19 cellular contexts compared by ENCODE assay signal in the genomic region with DNA sequence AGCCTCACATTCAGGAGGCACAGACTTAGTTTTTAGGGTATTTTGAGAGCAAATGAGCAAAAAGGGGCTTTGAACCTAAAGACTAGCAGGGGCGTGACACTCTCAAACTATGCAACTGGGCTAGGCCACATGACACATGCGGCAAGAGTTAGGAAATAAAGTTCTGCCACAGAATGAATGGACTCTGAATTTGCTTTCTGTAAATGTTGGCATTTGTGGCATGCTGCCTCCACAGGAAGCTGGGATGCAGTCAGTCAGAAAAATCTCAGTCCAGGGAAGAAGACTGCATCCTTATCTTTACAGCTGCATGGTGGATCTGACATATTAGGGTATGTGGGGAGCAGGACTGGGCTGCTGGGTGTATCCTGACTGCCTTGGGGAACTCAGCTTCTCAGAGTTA.
"Had no signal": no experiment of that assay in that cellular context is flagged by ENCODE, and none has a peak within 500 bp of the region (broad histone marks: within the 10 kb centered on the region; RNA-seq: fewer than 3 reads in every experiment).

No MANE protein-coding gene starts in this region.

- H3K27me3 Mint-ChIP-seq: dendritic cell treated with granulocyte-macrophage colony-stimulating factor and Interleukin-4, amounts not matched to agents 40 ng/mL and 50 ng/mL, for 4 days had no signal

- H3K27me3 ChIP-seq: foreskin keratinocyte, hepatocyte, sigmoid colon, stomach, transverse colon had no signal

- H3K4me1 Mint-ChIP-seq: nephron progenitor cell had no signal

- H3K27ac ChIP-seq: foreskin keratinocyte, hepatocyte, sigmoid colon, stomach, thoracic aorta, transverse colon had no signal

- H3K36me3 Mint-ChIP-seq: naive thymus-derived CD4-positive, alpha-beta T cell had no signal

- H3K4me3 ChIP-seq: hepatocyte, lung, sigmoid colon, stomach, thoracic aorta, transverse colon had no signal

- H3K9me3 ChIP-seq: sigmoid colon, stomach, thoracic aorta, transverse colon had no signal

- H3K4me3 Mint-ChIP-seq: dendritic cell treated with granulocyte-macrophage colony-stimulating factor and Interleukin-4, amounts not matched to agents 40 ng/mL and 50 ng/mL, for 4 days; effector memory CD8-positive, alpha-beta T cell; naive thymus-derived CD4-positive, alpha-beta T cell; nephron progenitor cell had no signal

- H3K36me3 ChIP-seq: sigmoid colon, thoracic aorta, transverse colon had no signal

- DNase-seq: effector memory CD8-positive, alpha-beta T cell; foreskin keratinocyte; left colon; left ventricle myocardium superior; mesenchymal stem cell; midbrain; naive thymus-derived CD4-positive, alpha-beta T cell; nephron progenitor cell; sigmoid colon; small intestine; stimulated activated CD4-positive, alpha-beta T cell treated with anti-CD3 and anti-CD28 coated beads, Interleukin-12 subunit alpha, Interleukin-12 subunit beta, amount 100 ng/mL, for 4 hours; stimulated activated naive CD4-positive, alpha-beta T cell; stomach; substantia nigra; transverse colon had no signal

- H3K9me3 Mint-ChIP-seq: effector memory CD8-positive, alpha-beta T cell had no signal

- H3K4me2 ChIP-seq: hepatocyte had no signal

- H3K4me1 ChIP-seq: sigmoid colon, transverse colon had no signal

- H3K27ac Mint-ChIP-seq: dendritic cell treated with granulocyte-macrophage colony-stimulating factor and Interleukin-4, amounts not matched to agents 40 ng/mL and 50 ng/mL, for 4 days; effector memory CD8-positive, alpha-beta T cell; naive thymus-derived CD4-positive, alpha-beta T cell; nephron progenitor cell had no signal

- H2AFZ ChIP-seq: hepatocyte had no signal
